1 cellular context compared by ENCODE assay signal in genomic region chr7:50684011-50684701, GRCh38.
TF ChIP-seq lines count a peak whose summit lies in the region.

No MANE protein-coding gene starts in this region.

TF ChIP-seq in liver, 16 proteins besides CTCF, POLR2A, EP300 and RAD21 (continued from another document):
- TF ChIP-seq GABPA (IDR thresholded peaks at IDR 0.05 in 1 of 2, conservative IDR thresholded peaks at IDR 0.05 in 1 of 2) (peak in 1 of 2 donors; percentile 21), NR2F2 (IDR thresholded peaks at IDR 0.05) (peak; percentile 27), HNF4G (IDR thresholded peaks at IDR 0.05) (peak; percentile 94), SP1 (IDR thresholded peaks at IDR 0.05) (peak; percentile 89), REST (IDR thresholded peaks at IDR 0.05) (peak; percentile 39), YY1 (IDR thresholded peaks at IDR 0.05) (peak; percentile 38), ATF3 (IDR thresholded peaks at IDR 0.05) (no peak), RXRA (IDR thresholded peaks at IDR 0.05) (peak; percentile 81 to 87), HNF4A (conservative IDR thresholded peaks at IDR 0.05) (peak; percentile 95 to 98), EGR1 (IDR thresholded peaks at IDR 0.05; ENCODE audit: low read depth in 2 of 2) (no peak), JUND (IDR thresholded peaks at IDR 0.05) (peak; percentile 25 to 58), TAF1 (conservative IDR thresholded peaks at IDR 0.05) (peak; percentile 29), FOXA2 (IDR thresholded peaks at IDR 0.05) (no peak)
